In genomic region chr14:40122978-40123648, GRCh38 we compare ENCODE assay signal across 1 cellular context.
TF ChIP-seq lines count a peak whose summit lies in the region.

No MANE protein-coding gene starts in this region.

TF ChIP-seq in SK-N-SH, 30 proteins besides CTCF, POLR2A, EP300 and RAD21 (continued from another document):
- no peak for TF ChIP-seq PBX3 (IDR thresholded peaks at IDR 0.05)
- TF ChIP-seq NFIC (IDR thresholded peaks at IDR 0.05; ENCODE audit: borderline replicate concordance), result no peak
